Comparison of ENCODE assay signal across 10 cellular contexts in the genomic region with DNA sequence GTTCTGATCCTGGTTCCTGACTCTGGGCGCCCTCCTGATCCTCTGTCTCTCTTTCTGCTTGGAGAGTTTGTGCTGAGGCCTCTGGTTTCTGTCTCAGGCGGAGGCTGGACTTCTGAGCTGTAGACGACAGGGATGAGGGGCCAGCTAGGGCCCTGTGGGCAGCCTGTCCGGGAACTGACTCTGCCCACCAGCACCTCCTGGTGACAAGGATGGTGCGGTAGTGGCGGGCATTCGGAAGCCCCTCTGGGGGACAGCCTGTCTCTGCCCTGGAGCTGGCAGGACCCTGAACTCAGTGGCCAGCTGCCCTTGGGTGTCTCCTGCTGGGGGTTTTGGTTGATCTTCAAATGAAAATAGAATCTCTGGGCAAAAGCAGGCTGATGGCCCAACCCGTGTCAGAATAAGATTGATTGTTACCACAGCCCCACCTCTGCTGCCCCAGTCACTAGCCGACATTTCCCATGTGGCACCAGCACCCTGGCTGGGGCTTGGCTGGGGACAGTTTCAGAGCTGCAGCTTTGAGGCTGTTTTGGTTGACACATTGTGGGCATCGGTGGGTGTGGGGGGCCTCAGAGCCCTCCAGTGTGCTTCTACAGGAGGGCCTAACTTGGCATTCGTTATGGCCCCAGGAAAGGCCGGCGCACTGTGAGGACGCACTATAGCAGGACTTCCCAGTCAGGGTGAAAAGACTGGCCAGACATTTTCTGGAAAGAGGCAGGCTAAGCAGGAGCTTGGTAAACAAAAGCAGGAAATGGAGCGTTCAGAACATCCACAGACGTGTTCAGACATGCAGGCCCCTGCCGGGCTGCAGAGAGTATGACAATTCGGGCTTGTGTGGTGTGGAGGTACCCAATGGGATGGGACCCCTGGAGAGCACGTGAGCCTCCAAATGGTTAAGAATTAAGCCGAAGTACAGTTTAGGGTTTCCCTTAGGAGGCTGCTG. TPM values are rescaled to one million over a fixed set of nuclear protein-coding genes. Genes with fewer than 3 reads are reported as not detected.
DNase-seq lines count a peak whose midpoint lies in the region; ATAC-seq and TF ChIP-seq lines count a peak whose summit lies in the region.
"Had no signal": no experiment of that assay in that cellular context is flagged by ENCODE, and none has a peak within 500 bp of the region (broad histone marks: within the 10 kb centered on the region; RNA-seq: fewer than 3 reads in every experiment).

No MANE protein-coding gene starts in this region.

- TF ChIP-seq CTCF in MCF 10A (IDR thresholded peaks at IDR 0.05; ENCODE audit: unreplicated experiment) (peak; percentile 36), neural crest cell (conservative IDR thresholded peaks at IDR 0.05) (peak; percentile 29)

- CTCF ChIA-PET in MCF 10A (lab: Yijun Ruan, JAX) = interaction anchor here (0.6 to 3.3 kb wide), 13 partner anchors 10 to 151 kb away, joined by 3 to 15 read pairs (median 4); no protein-coding TSS in a partner anchor

- H3K27ac Mint-ChIP-seq in MCF 10A (ENCODE audit: low read depth, unreplicated experiment) (peak overlapping the region; percentile 94), neural crest cell (ENCODE audit: unreplicated experiment) (peak overlapping the region; percentile 27)

- H3K4me3 Mint-ChIP-seq in MCF 10A (ENCODE audit: unreplicated experiment) = peak overlapping the region; percentile 4
- no peak overlapping the region for H3K4me3 Mint-ChIP-seq in neural crest cell

- H3K4me1 Mint-ChIP-seq in MCF 10A (ENCODE audit: insufficient read depth, unreplicated experiment) = peaks cover 31% of the 10 kb centered on the region
- H3K4me1 Mint-ChIP-seq in neural crest cell = no peaks in the 10 kb centered on the region

- H3K27me3 Mint-ChIP-seq in MCF 10A (ENCODE audit: insufficient read depth, unreplicated experiment) = no peaks in the 10 kb centered on the region
- no peaks in the 10 kb centered on the region for H3K27me3 Mint-ChIP-seq in neural crest cell (ENCODE audit: low read depth)

- H3K36me3 Mint-ChIP-seq in MCF 10A (ENCODE audit: insufficient read depth, unreplicated experiment) (no peaks in the 10 kb centered on the region), neural crest cell (ENCODE audit: low read depth) (no peaks in the 10 kb centered on the region)

- H3K9me3 Mint-ChIP-seq in MCF 10A (ENCODE audit: unreplicated experiment) = no peaks in the 10 kb centered on the region
- H3K9me3 Mint-ChIP-seq in neural crest cell = no peaks in the 10 kb centered on the region

- ATAC-seq in GM18861 (IDR thresholded peaks at IDR 0.05; ENCODE audit: unreplicated experiment) = no peak

- intact Hi-C loops in MCF 10A (cut with micrococcal nuclease) = no loop called here

- DNase-seq in DMS153 treated with DMSO at 0.1 percent for 48 hours (lab: John Stamatoyannopoulos, UW; ENCODE audit: unreplicated experiment) (peak; percentile 71), NCI-H2081 (lab: John Stamatoyannopoulos, UW) (peak; percentile 62 to 75), MCF 10A (ENCODE audit: unreplicated experiment) (peak; percentile 95), neural crest cell (ENCODE audit: low read depth, low spot score) (no peak), T-helper 2 cell (no peak), EL (no peak), activated T-cell treated with anti-CD3 and anti-CD28 coated beads for 4 hours (no peak)
- DNase-seq: stimulated activated naive CD4-positive, alpha-beta T cell treated with Interleukin-2 at 50 U/mL for 16 hours had no signal

- POLR2A ChIA-PET in MCF 10A (lab: Yijun Ruan, JAX) = interaction anchor here (0.7 to 4.2 kb wide), 18 partner anchors 9 to 345 kb away, joined by 3 to 43 read pairs (median 4); a partner anchor contains a TSS

- BruUV-seq in MCF 10A (replicated peaks; lab: Mats Ljungman, UMichigan) = no TSS peak

RNA-seq across cellular contexts. Expression of a gene that starts 16.1 kb away (rescaled TPM):
- total RNA-seq in MCF 10A (2022) (27.4 and 52.3 TPM in 2 replicates), neural crest cell (not detected in 2 replicates)
- total RNA-seq: mononuclear cell had no signal

RNA-seq across cellular contexts. Expression of a gene that starts 57.4 kb away (rescaled TPM):
- total RNA-seq in MCF 10A (2022) (2,379 and 3,360 TPM in 2 replicates), neural crest cell (not detected in 2 replicates)
- total RNA-seq: mononuclear cell had no signal

Comparison
In these comparisons a context has a peak if more than half of its experiments do, and no peak if none do; other contexts are left out.
1. DNase-seq: peak in DMS153 treated with DMSO at 0.1 percent for 48 hours (single experiment), NCI-H2081 (2 of 2) and MCF 10A (single experiment); none in neural crest cell (single experiment), T-helper 2 cell (0 of 5), EL (single experiment) and activated T-cell treated with anti-CD3 and anti-CD28 coated beads for 4 hours (single experiment).
2. RNA of a gene that starts 16.1 kb away (total RNA-seq): 27.4 to 52.3 TPM in MCF 10A; not detected in neural crest cell; every median in the first group is over 10 times any median in the second.
3. RNA of a gene that starts 57.4 kb away (total RNA-seq): 2,379 to 3,360 TPM in MCF 10A; not detected in neural crest cell; every median in the first group is over 1,000 times any median in the second.